In genomic region chr17:841313-841712, GRCh38 we compare ENCODE assay signal across 12 cellular contexts.
"Had no signal": no experiment of that assay in that cellular context is flagged by ENCODE, and none has a peak within 500 bp of the region (broad histone marks: within the 10 kb centered on the region; RNA-seq: fewer than 3 reads in every experiment).

No MANE protein-coding gene starts in this region.

- H3K27me3 ChIP-seq: body of pancreas had no signal

- ATAC-seq: activated CD8-positive, alpha-beta T cell treated with anti-CD3 and anti-CD28 coated beads, Interleukin-2, amount 10 ng/mL, durations not matched to agents 7 days and 5 days; body of pancreas; mucosa of descending colon; naive thymus-derived CD8-positive, alpha-beta T cell; psoas muscle had no signal

- DNase-seq: activated CD4-positive, alpha-beta T cell treated with anti-CD3 and anti-CD28 coated beads for 4 hours; activated CD8-positive, alpha-beta memory T cell treated with anti-CD3 and anti-CD28 coated beads, Interleukin-2, amount 50 U/mL, for 48 hours; activated CD8-positive, alpha-beta T cell treated with anti-CD3 and anti-CD28 coated beads, Interleukin-2, amount 10 ng/mL, durations not matched to agents 7 days and 5 days; activated naive CD4-positive, alpha-beta T cell treated with Interleukin-2 at 50 U/mL for 16 hours; body of pancreas; effector memory CD4-positive, alpha-beta T cell; hippocampal formation; mammary epithelial cell; mucosa of descending colon; naive thymus-derived CD8-positive, alpha-beta T cell; psoas muscle; stimulated activated CD4-positive, alpha-beta T cell treated with anti-CD3 and anti-CD28 coated beads, Interleukin-4, amount 100 ng/mL, for 24 hours had no signal

- H3K27ac ChIP-seq: body of pancreas had no signal

- H3K9me3 ChIP-seq: body of pancreas, mucosa of descending colon, psoas muscle had no signal

- H3K4me3 ChIP-seq: body of pancreas, mucosa of descending colon had no signal

- H3K4me1 ChIP-seq: body of pancreas had no signal
